Comparison of ENCODE assay signal across 22 cellular contexts in the genomic region with DNA sequence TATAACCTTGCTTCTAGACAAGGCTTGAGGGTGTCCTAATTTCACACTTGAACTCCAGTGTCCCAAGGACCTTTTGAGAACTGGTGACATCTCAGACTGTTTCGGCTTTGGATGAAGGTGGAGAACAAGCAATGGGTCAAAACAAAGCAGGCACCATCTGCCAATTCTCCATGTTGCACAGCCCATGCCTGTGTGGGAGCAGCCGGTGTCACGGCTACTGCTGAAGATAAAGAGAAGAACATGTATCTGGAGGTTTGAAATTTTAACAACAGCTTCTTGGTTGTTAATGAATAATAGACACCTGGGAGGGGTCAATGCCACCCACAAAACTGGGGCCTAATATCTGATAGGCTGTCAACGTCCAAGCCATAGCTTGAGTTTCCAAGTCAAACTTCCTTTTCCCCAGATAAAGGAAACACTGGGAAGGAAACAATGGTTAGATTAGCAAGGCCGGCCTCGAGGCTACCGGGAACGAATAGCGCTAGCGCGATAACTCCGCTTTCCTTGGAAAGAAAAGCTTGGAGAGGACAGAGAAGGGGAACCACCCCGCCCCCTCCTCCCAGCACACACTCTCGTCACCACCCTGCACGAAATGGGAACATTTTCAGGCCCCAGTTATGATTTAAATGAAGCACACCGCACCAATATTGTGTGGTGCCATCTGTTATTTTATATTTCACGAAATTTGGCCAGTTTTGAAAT. TPM values are rescaled to one million over a fixed set of nuclear protein-coding genes. Genes with fewer than 3 reads are reported as not detected.
DNase-seq lines count a peak whose midpoint lies in the region; ATAC-seq and TF ChIP-seq lines count a peak whose summit lies in the region.
"Had no signal": no experiment of that assay in that cellular context is flagged by ENCODE, and none has a peak within 500 bp of the region (broad histone marks: within the 10 kb centered on the region; RNA-seq: fewer than 3 reads in every experiment).

No MANE protein-coding gene starts in this region.

- H3K4me3 ChIP-seq in heart right ventricle, result no peak overlapping the region
- H3K4me3 ChIP-seq in left ventricle myocardium inferior, result no peak overlapping the region
- no peak overlapping the region for H3K4me3 ChIP-seq in SK-N-SH (ENCODE audit: low read depth in 2 of 2, low read length in 1 of 2)
- H3K4me3 ChIP-seq: GM23338 had no signal

- H3K27ac Mint-ChIP-seq in neural crest cell (ENCODE audit: unreplicated experiment), result peak overlapping the region; percentile 5
- H3K27ac Mint-ChIP-seq in HFFc6, result no peak overlapping the region
- H3K27ac Mint-ChIP-seq: CD4-positive, CD25-positive, alpha-beta regulatory T cell; CD8-positive, alpha-beta memory T cell; GM23338 had no signal

- peaks cover 7% of the 10 kb centered on the region for H3K9me3 Mint-ChIP-seq in neural crest cell
- H3K9me3 Mint-ChIP-seq in HFFc6, result peaks cover 68% of the 10 kb centered on the region
- H3K9me3 Mint-ChIP-seq: GM23338 had no signal

- no peaks in the 10 kb centered on the region for H3F3A ChIP-seq in SK-N-SH (replicated peaks; ENCODE audit: insufficient read depth)

- H3K79me2 ChIP-seq in SK-N-SH (ENCODE audit: insufficient read depth), result no peaks in the 10 kb centered on the region

- H3K4me2 ChIP-seq in SK-N-SH, result no peak overlapping the region
- H3K4me2 ChIP-seq: GM23338 had no signal

- TF ChIP-seq RAD21 in SK-N-SH (IDR thresholded peaks at IDR 0.05; ENCODE audit: low read length), result no peak

- no peak for TF ChIP-seq EP300 in SK-N-SH (IDR thresholded peaks at IDR 0.05; ENCODE audit: borderline replicate concordance in 1 of 2, low read depth in 1 of 2, low read length in 1 of 2)

- 52 to 62% methylated on average over 17 of the region's 17 CpGs for WGBS in heart right ventricle, 2 donors
- WGBS in SK-N-SH (ENCODE audit: low lambda C conversion rate), result 41% methylated on average over 17 of the region's 17 CpGs

- H3K36me3 Mint-ChIP-seq in neural crest cell (ENCODE audit: low read depth) (no peaks in the 10 kb centered on the region), HFFc6 (ENCODE audit: low read depth) (no peaks in the 10 kb centered on the region)
- H3K36me3 Mint-ChIP-seq: CD4-positive, CD25-positive, alpha-beta regulatory T cell; CD8-positive, alpha-beta memory T cell had no signal

- no peak overlapping the region for H3K27ac ChIP-seq in heart right ventricle
- no peak overlapping the region for H3K27ac ChIP-seq in left ventricle myocardium inferior (replicated peaks)
- H3K27ac ChIP-seq in SK-N-SH (ENCODE audit: low read depth in 2 of 2, low read length in 1 of 2), result no peak overlapping the region
- H3K27ac ChIP-seq: HL-60 had no signal

- no peaks in the 10 kb centered on the region for H4K20me1 ChIP-seq in SK-N-SH (ENCODE audit: insufficient read depth)

- peaks cover 35% of the 10 kb centered on the region for H3K4me1 Mint-ChIP-seq in neural crest cell
- no peaks in the 10 kb centered on the region for H3K4me1 Mint-ChIP-seq in HFFc6 (ENCODE audit: low read depth)
- H3K4me1 Mint-ChIP-seq: CD8-positive, alpha-beta memory T cell had no signal

- CTCF ChIA-PET in SK-N-SH (lab: Yijun Ruan, JAX), result no interaction called here

- no peaks in the 10 kb centered on the region for H3K9me2 ChIP-seq in SK-N-SH

- H3K4me3 Mint-ChIP-seq in neural crest cell, result no peak overlapping the region
- no peak overlapping the region for H3K4me3 Mint-ChIP-seq in HFFc6
- H3K4me3 Mint-ChIP-seq: CD4-positive, CD25-positive, alpha-beta regulatory T cell; CD8-positive, alpha-beta memory T cell; GM23338 had no signal

- H3K9ac ChIP-seq in SK-N-SH, result no peak overlapping the region

- POLR2A ChIA-PET in SK-N-SH (lab: Yijun Ruan, JAX), result no interaction called here

- no peaks in the 10 kb centered on the region for H3K9me3 ChIP-seq in heart right ventricle
- no peaks in the 10 kb centered on the region for H3K9me3 ChIP-seq in left ventricle myocardium inferior (replicated peaks)
- no peaks in the 10 kb centered on the region for H3K9me3 ChIP-seq in SK-N-SH

- H3K27me3 Mint-ChIP-seq in neural crest cell (ENCODE audit: low read depth) (no peaks in the 10 kb centered on the region), HFFc6 (ENCODE audit: insufficient read depth) (no peaks in the 10 kb centered on the region)
- H3K27me3 Mint-ChIP-seq: CD4-positive, CD25-positive, alpha-beta regulatory T cell had no signal

- peak in 5 of 8 donors; percentile 24 to 81 (median 61) for ATAC-seq in heart right ventricle
- ATAC-seq in left ventricle myocardium superior, result peak; percentile 32

- intact Hi-C loops in heart right ventricle (cut with DNase I), result no loop called here
- intact Hi-C loops in left ventricle myocardium inferior (cut with micrococcal nuclease), result no loop called here
- intact Hi-C loops in left ventricle myocardium superior (cut with micrococcal nuclease), result no loop called here

- H3K4me1 ChIP-seq in heart right ventricle, result peaks cover 0 to 4% (median 0%) of the 10 kb centered on the region in 9 donors
- no peaks in the 10 kb centered on the region for H3K4me1 ChIP-seq in left ventricle myocardium inferior
- H3K4me1 ChIP-seq in SK-N-SH (ENCODE audit: control insufficient read depth in 1 of 2, insufficient read depth in 2 of 2, low read depth in 1 of 2, low read length in 1 of 2), result no peaks in the 10 kb centered on the region

- DNase-seq in heart right ventricle (peak in 1 of 2 donors; percentile 16), left ventricle myocardium inferior (no peak), left ventricle myocardium superior (no peak), neural crest cell (ENCODE audit: low read depth, low spot score) (no peak), superior temporal gyrus (ENCODE audit: extremely low spot score) (peak; percentile 33), HFFc6 (no peak), islet precursor cell (no peak), SK-N-SH (no peak)
- DNase-seq: 8988T; C1 segment of cervical spinal cord; CD4-positive, CD25-positive, alpha-beta regulatory T cell; CD8-positive, alpha-beta memory T cell; COR-L47; DMS 273 treated with DMSO at 0.1 percent for 48 hours; DMS53; DND-41; EL; HCEC 1CT; IMR-90 had no signal

- no peaks in the 10 kb centered on the region for H3K36me3 ChIP-seq in heart right ventricle
- no peaks in the 10 kb centered on the region for H3K36me3 ChIP-seq in left ventricle myocardium inferior
- H3K36me3 ChIP-seq in SK-N-SH (replicated peaks in 1 of 2; ENCODE audit: control insufficient read depth in 1 of 2, insufficient read depth in 2 of 2, low read length in 1 of 2), result no peaks in the 10 kb centered on the region

- H2AFZ ChIP-seq in SK-N-SH (ENCODE audit: low read depth), result no peak overlapping the region
- H2AFZ ChIP-seq: GM23338 had no signal

- TF ChIP-seq CTCF in heart right ventricle (IDR thresholded peaks at IDR 0.05) (no peak), left ventricle myocardium inferior (IDR thresholded peaks at IDR 0.05; ENCODE audit: borderline replicate concordance) (no peak), neural crest cell (conservative IDR thresholded peaks at IDR 0.05) (no peak), HFFc6 (IDR thresholded peaks at IDR 0.05) (no peak), SK-N-SH (IDR thresholded peaks at IDR 0.05) (no peak)

- H3K27me3 ChIP-seq in heart right ventricle (peaks cover 0 to 21% (median 8%) of the 10 kb centered on the region in 7 donors), left ventricle myocardium inferior (ENCODE audit: low read depth) (peaks cover 59% of the 10 kb centered on the region), SK-N-SH (ENCODE audit: insufficient read depth) (no peaks in the 10 kb centered on the region)

TF ChIP-seq in SK-N-SH, 30 proteins besides CTCF, POLR2A, EP300 and RAD21:
- no peak for TF ChIP-seq CHD2 (IDR thresholded peaks at IDR 0.05; ENCODE audit: low read length, partially characterized antibody)
- TF ChIP-seq, protein P1, sequence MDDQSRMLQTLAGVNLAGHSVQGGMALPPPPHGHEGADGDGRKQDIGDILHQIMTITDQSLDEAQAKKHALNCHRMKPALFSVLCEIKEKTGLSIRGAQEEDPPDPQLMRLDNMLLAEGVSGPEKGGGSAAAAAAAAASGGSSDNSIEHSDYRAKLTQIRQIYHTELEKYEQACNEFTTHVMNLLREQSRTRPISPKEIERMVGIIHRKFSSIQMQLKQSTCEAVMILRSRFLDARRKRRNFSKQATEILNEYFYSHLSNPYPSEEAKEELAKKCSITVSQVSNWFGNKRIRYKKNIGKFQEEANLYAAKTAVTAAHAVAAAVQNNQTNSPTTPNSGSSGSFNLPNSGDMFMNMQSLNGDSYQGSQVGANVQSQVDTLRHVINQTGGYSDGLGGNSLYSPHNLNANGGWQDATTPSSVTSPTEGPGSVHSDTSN (IDR thresholded peaks at IDR 0.05), result no peak
- TF ChIP-seq, protein P2, sequence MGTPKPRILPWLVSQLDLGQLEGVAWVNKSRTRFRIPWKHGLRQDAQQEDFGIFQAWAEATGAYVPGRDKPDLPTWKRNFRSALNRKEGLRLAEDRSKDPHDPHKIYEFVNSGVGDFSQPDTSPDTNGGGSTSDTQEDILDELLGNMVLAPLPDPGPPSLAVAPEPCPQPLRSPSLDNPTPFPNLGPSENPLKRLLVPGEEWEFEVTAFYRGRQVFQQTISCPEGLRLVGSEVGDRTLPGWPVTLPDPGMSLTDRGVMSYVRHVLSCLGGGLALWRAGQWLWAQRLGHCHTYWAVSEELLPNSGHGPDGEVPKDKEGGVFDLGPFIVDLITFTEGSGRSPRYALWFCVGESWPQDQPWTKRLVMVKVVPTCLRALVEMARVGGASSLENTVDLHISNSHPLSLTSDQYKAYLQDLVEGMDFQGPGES (IDR thresholded peaks at IDR 0.05; ENCODE audit: low read depth, low read length), result no peak

RNA-seq across cellular contexts. Expression of a gene that starts 21.7 kb away (rescaled TPM):
- total RNA-seq in heart right ventricle (1 to 10 TPM in 1 of 10 donors, under 1 TPM in 9; 0.07 to 1.2 (median 0.42) TPM), left ventricle myocardium inferior (0.63 TPM), left ventricle myocardium superior (0.37 TPM), neural crest cell (0.91 and 1.2 TPM in 2 replicates)
- polyA plus RNA-seq in heart right ventricle (under 1 TPM; under 0.01 to 0.07 TPM), SK-N-SH (2012; rRNA removed) (not detected in 2 replicates)
- total RNA-seq in HFFc6 (2021; fragmentation: NEBNext Ultra II Directional; extraction: Animal tissue kit (Norgen Biotek cat#: 25700)), result 1 to 10 TPM in 1 of 6 experiments, under 1 TPM in 5; 0.11 to 1.7 (median 0.33) TPM
- under 0.01 TPM in 1 of 2 replicates, not detected in the other for polyA plus RNA-seq in SK-N-SH (2012; cell fraction: cytosol; rRNA removed)
- polyA plus RNA-seq in SK-N-SH (2012; cell fraction: nucleus; rRNA removed), result not detected in 2 replicates
- total RNA-seq: CD4-positive, CD25-positive, alpha-beta regulatory T cell; CD8-positive, alpha-beta memory T cell; G401 had no signal
- polyA plus RNA-seq: CD4-positive, CD25-positive, alpha-beta regulatory T cell; CD8-positive, alpha-beta memory T cell had no signal
